32 cellular contexts compared by ENCODE assay signal in genomic region chr10:43983856-43984271, GRCh38.
"Had no signal": no experiment of that assay in that cellular context is flagged by ENCODE, and none has a peak within 500 bp of the region (broad histone marks: within the 10 kb centered on the region; RNA-seq: fewer than 3 reads in every experiment).

No MANE protein-coding gene starts in this region.

- H3K4me3 Mint-ChIP-seq: activated CD8-positive, alpha-beta T cell treated with anti-CD3 and anti-CD28 coated beads for 36 hours; activated naive CD4-positive, alpha-beta T cell treated with anti-CD3 and anti-CD28 coated beads for 36 hours; activated naive CD4-positive, alpha-beta T cell treated with anti-CD3 and anti-CD28 coated beads, Interleukin-2, amount 50 U/mL, for 24 hours; activated naive CD8-positive, alpha-beta T cell treated with anti-CD3 and anti-CD28 coated beads for 36 hours; activated naive CD8-positive, alpha-beta T cell treated with anti-CD3 and anti-CD28 coated beads, Interleukin-2, amount 50 U/mL, for 24 hours; activated T-helper 1 cell treated with anti-CD3 and anti-CD28 coated beads, Interleukin-12 subunit alpha, Interleukin-12 subunit beta, Interleukin-2, Interleukin-4 antibody, amounts not matched to agents 30 ng/mL and 10 ng/mL and 1 ng/mL, durations not matched to agents 14 hours and 24 hours and 36 hours; effector memory CD8-positive, alpha-beta T cell; WTC11 had no signal

- H3K27ac ChIP-seq: adrenal gland, body of pancreas, VCaP had no signal

- H3K36me3 ChIP-seq: adrenal gland had no signal

- H3K4me3 ChIP-seq: adrenal gland, body of pancreas had no signal

- H3K4me1 Mint-ChIP-seq: WTC11 had no signal

- FAIRE-seq: colon, frontal cortex, TTC549 had no signal

- ATAC-seq: activated CD8-positive, alpha-beta T cell treated with anti-CD3 and anti-CD28 coated beads for 36 hours; activated naive CD8-positive, alpha-beta T cell treated with anti-CD3 and anti-CD28 coated beads, Interleukin-2, amount 50 U/mL, for 24 hours; body of pancreas; effector memory CD8-positive, alpha-beta T cell; WTC11 had no signal

- H3K27me3 ChIP-seq: adrenal gland, body of pancreas had no signal

- H3K9me3 ChIP-seq: adrenal gland, body of pancreas had no signal

- DNase-seq: activated CD4-positive, alpha-beta T cell treated with anti-CD3 and anti-CD28 coated beads for 1 hour; activated CD4-positive, alpha-beta T cell treated with anti-CD3 and anti-CD28 coated beads for 48 hours; activated CD4-positive, alpha-beta T cell treated with anti-CD3 and anti-CD28 coated beads, Interleukin-2, amount 50 U/mL, for 1 hour; activated CD4-positive, alpha-beta T cell treated with anti-CD3 and anti-CD28 coated beads, Interleukin-2, amount 50 U/mL, for 48 hours; activated CD8-positive, alpha-beta T cell treated with anti-CD3 and anti-CD28 coated beads for 36 hours; activated effector memory CD4-positive, alpha-beta T cell treated with anti-CD3 and anti-CD28 coated beads, Interleukin-2, amount 50 U/mL, for 16 hours; activated naive CD4-positive, alpha-beta T cell treated with anti-CD3 and anti-CD28 coated beads for 36 hours; activated naive CD8-positive, alpha-beta T cell treated with anti-CD3 and anti-CD28 coated beads for 36 hours; activated naive CD8-positive, alpha-beta T cell treated with anti-CD3 and anti-CD28 coated beads, Interleukin-2, amount 50 U/mL, for 24 hours; activated T-cell treated with anti-CD3 and anti-CD28 coated beads, Interleukin-2, amount 50 U/mL, for 1 hour; activated T-cell treated with anti-CD3 and anti-CD28 coated beads, Interleukin-2, amount 50 U/mL, for 48 hours; adrenal gland; amygdala; aorta; body of pancreas; caudate nucleus; cortex of kidney; dermis blood vessel endothelial cell; effector CD4-positive, alpha-beta T cell; effector memory CD8-positive, alpha-beta T cell; foreskin fibroblast; head of caudate nucleus; hippocampal formation; T-helper 2 cell had no signal

- H3K27me3 Mint-ChIP-seq: activated CD8-positive, alpha-beta T cell treated with anti-CD3 and anti-CD28 coated beads for 36 hours; activated naive CD4-positive, alpha-beta T cell treated with anti-CD3 and anti-CD28 coated beads, Interleukin-2, amount 50 U/mL, for 24 hours; activated naive CD8-positive, alpha-beta T cell treated with anti-CD3 and anti-CD28 coated beads for 36 hours; activated naive CD8-positive, alpha-beta T cell treated with anti-CD3 and anti-CD28 coated beads, Interleukin-2, amount 50 U/mL, for 24 hours had no signal

- H3K36me3 Mint-ChIP-seq: activated naive CD4-positive, alpha-beta T cell treated with anti-CD3 and anti-CD28 coated beads, Interleukin-2, amount 50 U/mL, for 24 hours; activated naive CD8-positive, alpha-beta T cell treated with anti-CD3 and anti-CD28 coated beads for 36 hours; WTC11 had no signal

- H3K27ac Mint-ChIP-seq: activated CD8-positive, alpha-beta T cell treated with anti-CD3 and anti-CD28 coated beads for 36 hours; activated naive CD4-positive, alpha-beta T cell treated with anti-CD3 and anti-CD28 coated beads for 36 hours; activated naive CD4-positive, alpha-beta T cell treated with anti-CD3 and anti-CD28 coated beads, Interleukin-2, amount 50 U/mL, for 24 hours; activated naive CD8-positive, alpha-beta T cell treated with anti-CD3 and anti-CD28 coated beads for 36 hours; activated naive CD8-positive, alpha-beta T cell treated with anti-CD3 and anti-CD28 coated beads, Interleukin-2, amount 50 U/mL, for 24 hours; activated T-helper 1 cell treated with anti-CD3 and anti-CD28 coated beads, Interleukin-12 subunit alpha, Interleukin-12 subunit beta, Interleukin-2, Interleukin-4 antibody, amounts not matched to agents 30 ng/mL and 10 ng/mL and 1 ng/mL, durations not matched to agents 14 hours and 24 hours and 36 hours; activated T-helper 2 cell treated with anti-CD3 and anti-CD28 coated beads, Interferon-gamma antibody, Interleukin-2, Interleukin-4, amounts not matched to agents 10 μg/mL and 5 μg/mL and 100 μg/mL, durations not matched to agents 14 hours and 24 hours and 36 hours; WTC11 had no signal

- H3K9me3 Mint-ChIP-seq: activated CD8-positive, alpha-beta T cell treated with anti-CD3 and anti-CD28 coated beads for 36 hours; activated naive CD4-positive, alpha-beta T cell treated with anti-CD3 and anti-CD28 coated beads for 36 hours; activated naive CD4-positive, alpha-beta T cell treated with anti-CD3 and anti-CD28 coated beads, Interleukin-2, amount 50 U/mL, for 24 hours; activated naive CD8-positive, alpha-beta T cell treated with anti-CD3 and anti-CD28 coated beads, Interleukin-2, amount 50 U/mL, for 24 hours; activated T-helper 1 cell treated with anti-CD3 and anti-CD28 coated beads, Interleukin-12 subunit alpha, Interleukin-12 subunit beta, Interleukin-2, Interleukin-4 antibody, amounts not matched to agents 30 ng/mL and 10 ng/mL and 1 ng/mL, durations not matched to agents 14 hours and 24 hours and 36 hours; activated T-helper 2 cell treated with anti-CD3 and anti-CD28 coated beads, Interferon-gamma antibody, Interleukin-2, Interleukin-4, amounts not matched to agents 10 μg/mL and 5 μg/mL and 100 μg/mL, durations not matched to agents 14 hours and 24 hours and 36 hours; effector memory CD8-positive, alpha-beta T cell had no signal

- H3K4me1 ChIP-seq: adrenal gland, body of pancreas had no signal
